Comparison of ENCODE assay signal across 11 cellular contexts in the genomic region with DNA sequence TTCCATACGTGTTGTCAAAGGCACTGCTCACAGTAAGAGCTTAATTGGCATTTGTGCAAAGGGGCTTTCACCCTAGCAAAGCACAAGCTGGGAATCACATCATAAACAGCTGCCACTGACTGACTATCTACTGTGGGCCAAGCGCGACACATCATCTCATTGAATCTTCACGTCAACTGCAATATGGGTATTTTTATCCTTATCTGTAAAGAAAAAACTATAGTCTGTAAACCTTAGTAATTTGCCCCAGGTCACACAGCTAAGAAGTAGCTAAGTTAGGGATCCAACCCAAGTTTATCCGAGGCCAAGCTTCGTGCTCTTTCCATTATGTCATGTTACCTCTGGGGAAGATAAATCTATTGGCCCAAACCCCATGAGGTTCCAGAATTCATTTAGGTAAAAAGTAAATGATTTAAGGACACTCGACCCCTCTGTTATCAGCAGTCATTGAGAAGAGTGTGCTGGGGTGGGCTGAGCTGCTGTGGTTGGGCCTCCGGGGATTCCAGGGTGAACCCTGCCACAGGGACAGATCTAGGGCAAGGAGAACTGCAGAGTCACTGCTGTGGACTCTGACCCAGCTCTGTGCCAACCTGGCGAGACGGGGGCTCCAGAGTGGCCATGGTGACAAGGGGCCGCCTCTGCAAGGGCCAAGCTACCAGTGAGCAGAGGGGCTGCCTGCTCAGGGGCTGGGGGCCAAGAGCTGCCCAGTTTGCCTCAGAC.
"Had no signal": no experiment of that assay in that cellular context is flagged by ENCODE, and none has a peak within 500 bp of the region (broad histone marks: within the 10 kb centered on the region; RNA-seq: fewer than 3 reads in every experiment).

No MANE protein-coding gene starts in this region.

- H3K36me3 ChIP-seq: uterus had no signal

- H3K27ac ChIP-seq: esophagus squamous epithelium, uterus had no signal

- H3K4me3 ChIP-seq: esophagus squamous epithelium, uterus had no signal

- H3K27me3 ChIP-seq: esophagus squamous epithelium, uterus had no signal

- H3K4me1 ChIP-seq: uterus had no signal

- H3K9me3 ChIP-seq: esophagus squamous epithelium, uterus had no signal

- DNase-seq: activated CD4-positive, alpha-beta T cell treated with anti-CD3 and anti-CD28 coated beads, Interleukin-2, amount 50 U/mL, for 1 hour; activated effector memory CD4-positive, alpha-beta T cell treated with Interleukin-2 at 50 U/mL for 16 hours; amygdala; esophagus squamous epithelium; foreskin fibroblast; kidney; naive thymus-derived CD8-positive, alpha-beta T cell; stimulated activated CD4-positive, alpha-beta T cell treated with anti-CD3 and anti-CD28 coated beads, Interleukin-15, amount 100 ng/mL, for 24 hours; stimulated activated CD4-positive, alpha-beta T cell treated with anti-CD3 and anti-CD28 coated beads, Interleukin-4, amount 100 ng/mL, for 24 hours; uterus had no signal

- ATAC-seq: activated naive CD4-positive, alpha-beta T cell treated with anti-CD3 and anti-CD28 coated beads, Interleukin-2, amount 50 U/mL, for 72 hours; naive thymus-derived CD8-positive, alpha-beta T cell had no signal
